ENCODE assay signal across 1 cellular context in genomic region chr15:52382647-52383046, GRCh38.
A peak's percentile ranks its signal among the peaks of the same experiment; 100 is the strongest.
TF ChIP-seq lines count a peak whose summit lies in the region.

No MANE protein-coding gene starts in this region.

TF ChIP-seq in GM12878, 131 proteins besides CTCF, POLR2A, EP300 and RAD21 (continued from another document):
- TF ChIP-seq ZBTB40 (IDR thresholded peaks at IDR 0.05; ENCODE audit: borderline replicate concordance) (no peak), TCF7 (IDR thresholded peaks at IDR 0.05; ENCODE audit: borderline replicate concordance) (peak; percentile 72; the same call in 1 of the 2 replicates), KDM1A (IDR thresholded peaks at IDR 0.05; ENCODE audit: borderline replicate concordance) (no peak), CREB1 (IDR thresholded peaks at IDR 0.05; ENCODE audit: low read depth) (no peak), RELA (IDR thresholded peaks at IDR 0.05; ENCODE audit: borderline replicate concordance, partially characterized antibody) (no peak), ZBTB11 (CRISPR knock-in tag; IDR thresholded peaks at IDR 0.05) (no peak), PRDM15 (CRISPR knock-in tag; IDR thresholded peaks at IDR 0.05) (no peak), CHD4 (IDR thresholded peaks at IDR 0.05) (no peak; the same call in 1 of the 2 replicates), PAX5 (IDR thresholded peaks at IDR 0.05; ENCODE audit: borderline replicate concordance, low read depth, low read length) (peak; percentile 53; the same call in 1 of the 2 replicates), MTA2 (IDR thresholded peaks at IDR 0.05; ENCODE audit: low read depth) (peak; percentile 78), SPI1 (IDR thresholded peaks at IDR 0.05; ENCODE audit: borderline replicate concordance, insufficient read depth, low read depth, low read length) (no peak), MYB (IDR thresholded peaks at IDR 0.05; ENCODE audit: borderline replicate concordance, low read depth, low read length) (no peak), SMAD5 (IDR thresholded peaks at IDR 0.05; ENCODE audit: low read depth) (no peak), RFX5 (IDR thresholded peaks at IDR 0.05; ENCODE audit: low read depth, low read length) (no peak), EED (IDR thresholded peaks at IDR 0.05; ENCODE audit: low read depth) (peak; percentile 68), YBX1 (IDR thresholded peaks at IDR 0.05) (no peak), MEF2B (IDR thresholded peaks at IDR 0.05; ENCODE audit: partially characterized antibody, poor library complexity, severe bottlenecking) (no peak), TBL1XR1 (IDR thresholded peaks at IDR 0.05; ENCODE audit: low read depth, low read length) (no peak), SIX5 (IDR thresholded peaks at IDR 0.05; ENCODE audit: low read depth, low read length, severe bottlenecking) (no peak), ATF2 (IDR thresholded peaks at IDR 0.05; ENCODE audit: low read length) (0 out of 2 replicates have a peak, but pooled peaks have one; percentile 9), ZNF384 (IDR thresholded peaks at IDR 0.05; ENCODE audit: borderline replicate concordance, low read depth, low read length) (no peak)
